8 cellular contexts compared by ENCODE assay signal in genomic region chr9:19464061-19464763, GRCh38. TPM values are rescaled to one million over a fixed set of nuclear protein-coding genes. Genes with fewer than 3 reads are reported as not detected.
DNase-seq lines count a peak whose midpoint lies in the region; ATAC-seq and TF ChIP-seq lines count a peak whose summit lies in the region.

No MANE protein-coding gene starts in this region.

- H3K36me3 ChIP-seq in iPS-20b (ENCODE audit: insufficient read depth, low read depth, low read length) = no peaks in the 10 kb centered on the region
- H3K36me3 ChIP-seq in transverse colon = no peaks in the 10 kb centered on the region

- H3K4me3 Mint-ChIP-seq in activated naive CD4-positive, alpha-beta T cell treated with anti-CD3 and anti-CD28 coated beads for 36 hours = peak overlapping the region; percentile 81

- peaks cover 9% of the 10 kb centered on the region for H3K4me1 Mint-ChIP-seq in activated naive CD4-positive, alpha-beta T cell treated with anti-CD3 and anti-CD28 coated beads for 36 hours (ENCODE audit: low read depth)

- no peaks in the 10 kb centered on the region for H3K36me3 Mint-ChIP-seq in activated naive CD4-positive, alpha-beta T cell treated with anti-CD3 and anti-CD28 coated beads for 36 hours (ENCODE audit: low read depth)

- CTCF ChIA-PET in activated naive CD4-positive, alpha-beta T cell treated with anti-CD3 and anti-CD28 coated beads for 36 hours (lab: Charles Lee) = interaction anchor here (0.6 to 5.6 kb wide), 48 partner anchors 8 to 1505 kb away, joined by 3 to 67 read pairs (median 6); partner anchors contain the start of gene ACER2

- in situ Hi-C loops in transverse colon (cut with MboI; ENCODE audit: low pct_ligation_motif_present in 1 of 4, low pct_unique_long_range_greater_than_20kb in 1 of 4, low sequenced_read_pairs in 3 of 4) = loop anchor here in 1 of 4 donors (25.0 kb wide), 1 partner anchor 377 kb away; no protein-coding TSS in a partner anchor

- 74 to 88% methylated on average over 6 to 23 of the region's 23 CpGs for WGBS in transverse colon (ENCODE audit: low coverage in 1 of 2), 2 donors

- H3K27me3 ChIP-seq in iPS-20b (ENCODE audit: insufficient read depth, low read length) (peaks cover 4% of the 10 kb centered on the region; the same call in 1 of the 2 replicates), transverse colon (no peaks in the 10 kb centered on the region)

- no peak overlapping the region for H3K9ac ChIP-seq in iPS-20b (ENCODE audit: low read depth, low read length)

- no peak for DNase-seq in activated naive CD4-positive, alpha-beta T cell treated with anti-CD3 and anti-CD28 coated beads for 36 hours
- DNase-seq in activated naive CD4-positive, alpha-beta T cell treated with Interleukin-2 at 50 U/mL for 16 hours = no peak
- DNase-seq in transverse colon (no peak), hypothalamus (lab: John Stamatoyannopoulos, UW) (no peak), superior temporal gyrus (ENCODE audit: extremely low spot score) (no peak)

- TF ChIP-seq POLR2A in transverse colon (IDR thresholded peaks at IDR 0.05) = no peak

- H3K27me3 Mint-ChIP-seq in activated naive CD4-positive, alpha-beta T cell treated with anti-CD3 and anti-CD28 coated beads for 36 hours (ENCODE audit: low read depth) = no peaks in the 10 kb centered on the region

- no peak for TF ChIP-seq CTCF in WI38 (IDR thresholded peaks at IDR 0.05; ENCODE audit: low read depth, low read length)
- no peak for TF ChIP-seq CTCF in transverse colon (IDR thresholded peaks at IDR 0.05)

- H3K27ac Mint-ChIP-seq in activated naive CD4-positive, alpha-beta T cell treated with anti-CD3 and anti-CD28 coated beads for 36 hours = no peak overlapping the region

- ATAC-seq in HG03095 (IDR thresholded peaks at IDR 0.05; ENCODE audit: unreplicated experiment) = no peak

- intact Hi-C loops in activated naive CD4-positive, alpha-beta T cell treated with anti-CD3 and anti-CD28 coated beads for 36 hours (cut with micrococcal nuclease) = loop anchor here (2.0 kb wide), 2 partner anchors 55 to 463 kb away; partner anchors contain the start of gene ACER2
- intact Hi-C loops in transverse colon (cut with DNase I; ENCODE audit: low total_unique reads) = no loop called here

- TF ChIP-seq EP300 in transverse colon (IDR thresholded peaks at IDR 0.05; ENCODE audit: low read depth) = no peak

- H3K27ac ChIP-seq in iPS-20b (ENCODE audit: low read length) (no peak overlapping the region), transverse colon (no peak overlapping the region)

- H3K4me3 ChIP-seq in WI38 (ENCODE audit: low read depth, low read length) (peak overlapping the region; percentile 43; the same call in 1 of the 2 replicates), iPS-20b (ENCODE audit: low read length) (peak overlapping the region; percentile 66; the same call in 1 of the 2 replicates), transverse colon (peak overlapping the region in 3 of 4 donors; percentile 36 to 59 (median 54))

- no peaks in the 10 kb centered on the region for H3K4me1 ChIP-seq in iPS-20b (ENCODE audit: insufficient read depth, low read length)
- H3K4me1 ChIP-seq in transverse colon = peaks cover 0 to 6% (median 3%) of the 10 kb centered on the region in 4 donors

- no peaks in the 10 kb centered on the region for H3K9me3 ChIP-seq in iPS-20b (ENCODE audit: insufficient read depth, low read depth, low read length)
- H3K9me3 ChIP-seq in transverse colon = no peaks in the 10 kb centered on the region

- no peaks in the 10 kb centered on the region for H3K9me3 Mint-ChIP-seq in activated naive CD4-positive, alpha-beta T cell treated with anti-CD3 and anti-CD28 coated beads for 36 hours

RNA-seq across cellular contexts. Expression of gene ACER2, which starts 55.4 kb away (rescaled TPM):
- 1 to 10 TPM; 2.0 to 2.2 TPM for total RNA-seq in activated naive CD4-positive, alpha-beta T cell treated with anti-CD3 and anti-CD28 coated beads for 36 hours
- total RNA-seq in transverse colon = 10 to 100 TPM in 2 of 4 donors, 1 to 10 TPM in 2; 2.8 to 13.2 (median 9.3) TPM
